Comparison of ENCODE assay signal across 8 cellular contexts in genomic region chr16:22232277-22233049, GRCh38. TPM values are rescaled to one million over a fixed set of nuclear protein-coding genes. Genes with fewer than 3 reads are reported as not detected.
A peak's percentile ranks its signal among the peaks of the same experiment; 100 is the strongest.
DNase-seq lines count a peak whose midpoint lies in the region; ATAC-seq and TF ChIP-seq lines count a peak whose summit lies in the region.
"Had no signal": no experiment of that assay in that cellular context is flagged by ENCODE, and none has a peak within 500 bp of the region (broad histone marks: within the 10 kb centered on the region; RNA-seq: fewer than 3 reads in every experiment).

No MANE protein-coding gene starts in this region.

- no peak overlapping the region for H2AFZ ChIP-seq in smooth muscle cell (ENCODE audit: low read depth)

- in situ Hi-C loops in SK-MEL-5 (cut with HindIII; ENCODE audit: low pct_unique_long_range_greater_than_20kb, low sequenced_read_pairs), result no loop called here

- TF ChIP-seq POLR2A in heart left ventricle (IDR thresholded peaks at IDR 0.05), result no peak

- TF ChIP-seq CTCF in heart left ventricle (IDR thresholded peaks at IDR 0.05) (no peak), smooth muscle cell (IDR thresholded peaks at IDR 0.05; ENCODE audit: borderline replicate concordance, insufficient read depth, poor library complexity, severe bottlenecking) (no peak)

- H4K20me1 ChIP-seq in smooth muscle cell (ENCODE audit: low read depth), result peaks cover 3% of the 10 kb centered on the region

- WGBS in heart left ventricle, 4 donors, result 55 to 72% (median 59%) methylated on average over 16 of the region's 16 CpGs
- WGBS in smooth muscle cell (ENCODE audit: low lambda C conversion rate), result 86% methylated on average over 16 of the region's 16 CpGs

- H3K9ac ChIP-seq in smooth muscle cell (ENCODE audit: low read depth), result no peak overlapping the region

- peaks cover 5% of the 10 kb centered on the region for H3K79me2 ChIP-seq in smooth muscle cell (ENCODE audit: low read depth)

- H3F3A ChIP-seq in smooth muscle cell (ENCODE audit: low read depth), result no peaks in the 10 kb centered on the region

- ATAC-seq in heart left ventricle, result peak; percentile 47 to 86 (median 78)
- no peak for ATAC-seq in HG02885 (IDR thresholded peaks at IDR 0.05; ENCODE audit: poor library complexity, unreplicated experiment)
- ATAC-seq in GM18873 (IDR thresholded peaks at IDR 0.05; ENCODE audit: low FRiP score, unreplicated experiment), result no peak

- H3K27me3 ChIP-seq in heart left ventricle (no peaks in the 10 kb centered on the region), smooth muscle cell (ENCODE audit: low read depth) (no peaks in the 10 kb centered on the region)

- H3K9me3 ChIP-seq in heart left ventricle (no peaks in the 10 kb centered on the region), smooth muscle cell (replicated peaks; ENCODE audit: low read depth) (no peaks in the 10 kb centered on the region)

- intact Hi-C loops in heart left ventricle (cut with DNase I), result no loop called here

- H3K4me1 ChIP-seq in heart left ventricle (peaks cover 0 to 15% (median 1%) of the 10 kb centered on the region in 12 donors), smooth muscle cell (ENCODE audit: low read depth) (no peaks in the 10 kb centered on the region)

- H3K4me3 ChIP-seq in heart left ventricle, result no peak overlapping the region
- H3K4me3 ChIP-seq in smooth muscle cell, result no peak overlapping the region

- H3K4me2 ChIP-seq in smooth muscle cell, result no peak overlapping the region

- H3K36me3 ChIP-seq in heart left ventricle, result peaks cover 0 to 72% (median 46%) of the 10 kb centered on the region in 9 donors
- H3K36me3 ChIP-seq in smooth muscle cell (ENCODE audit: low read depth), result no peaks in the 10 kb centered on the region

- DNase-seq in HuH-7.5 (ENCODE audit: low spot score) (peak; percentile 62), SK-MEL-5 (ENCODE audit: low read depth, low spot score) (peak; percentile 22), heart left ventricle (peak in 2 of 5 donors; percentile 16 to 58), smooth muscle cell (lab: John Stamatoyannopoulos, UW; ENCODE audit: unreplicated experiment) (no peak)
- peak; percentile 14 to 29 for DNase-seq in stimulated activated CD8-positive, alpha-beta memory T cell treated with anti-CD3 and anti-CD28 coated beads, Interleukin-15, amount 100 ng/mL, for 48 hours (ENCODE audit: low read depth in 2 of 2)
- DNase-seq: activated CD4-positive, CD25-positive, alpha-beta regulatory T cell treated with anti-CD3 and anti-CD28 coated beads, Interleukin-2, amount 50 U/mL, for 72 hours had no signal

- peak overlapping the region in 7 of 12 donors; percentile 7 to 66 (median 28) for H3K27ac ChIP-seq in heart left ventricle
- H3K27ac ChIP-seq in smooth muscle cell (ENCODE audit: low read depth), result no peak overlapping the region

RNA-seq across cellular contexts. Expression of gene EEF2K, which starts 26.4 kb away (rescaled TPM):
- total RNA-seq in SK-MEL-5 (2014; rRNA removed; shearing (Covaris generic)), result 18.1 and 18.5 TPM in 2 replicates
- polyA plus RNA-seq in SK-MEL-5 (2015; cell fraction: cytosol; rRNA removed), result 14.3 and 18.9 TPM in 2 replicates
- 17.3 and 18.5 TPM in 2 replicates for polyA plus RNA-seq in SK-MEL-5 (2015; cell fraction: nucleus; rRNA removed)
- total RNA-seq in heart left ventricle (10 to 100 TPM; 16.4 to 33.6 (median 24.6) TPM), smooth muscle cell (10.8 and 12.8 TPM in 2 replicates)
- polyA plus RNA-seq in heart left ventricle (1 to 10 TPM; 8.3 to 9.6 TPM), smooth muscle cell (8.7 and 10.6 TPM in 2 replicates)

Comparison
In these comparisons a context has a peak if more than half of its experiments do, and no peak if none do; other contexts are left out.
1. ATAC-seq: peak in heart left ventricle (4 of 4); none in HG02885 (single experiment) and GM18873 (single experiment).